In the genomic region with DNA sequence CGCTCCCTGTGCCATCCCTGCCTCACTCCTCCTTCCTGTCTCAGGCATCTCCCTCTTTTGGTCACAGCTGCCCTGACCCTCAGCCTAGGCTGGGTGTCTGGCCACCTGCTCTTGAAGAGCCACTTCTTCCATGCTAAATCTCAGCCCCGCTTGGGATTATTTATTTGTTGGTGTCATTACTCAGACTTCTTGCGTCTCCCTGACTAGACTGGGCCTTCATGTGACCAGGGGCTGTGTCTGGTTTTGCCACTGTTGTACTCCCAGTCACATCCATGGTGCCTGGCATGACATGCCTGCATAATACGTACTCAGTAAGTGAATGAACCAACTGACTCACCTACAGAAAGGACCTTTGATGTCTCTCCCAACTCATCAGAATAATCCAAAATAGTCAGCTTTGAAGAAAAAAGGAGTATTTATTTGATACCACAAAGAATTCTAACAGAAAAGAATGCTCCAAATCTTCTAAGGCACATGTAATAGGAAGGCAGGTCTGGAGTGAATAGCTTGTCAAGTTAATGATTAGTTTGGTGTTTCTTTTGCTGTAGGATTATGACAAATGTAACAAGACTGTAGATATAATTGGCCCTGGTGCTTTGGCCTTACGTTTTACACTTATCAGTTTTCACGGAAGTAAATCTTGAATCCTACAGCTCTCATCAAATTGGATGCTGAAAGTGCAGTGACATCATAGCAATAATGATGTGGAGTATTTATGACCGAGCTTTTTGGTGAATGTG, we compare ENCODE assay signal across 23 cellular contexts.
DNase-seq lines count a peak whose midpoint lies in the region; ATAC-seq and TF ChIP-seq lines count a peak whose summit lies in the region.
"Had no signal": no experiment of that assay in that cellular context is flagged by ENCODE, and none has a peak within 500 bp of the region (broad histone marks: within the 10 kb centered on the region; RNA-seq: fewer than 3 reads in every experiment).

No MANE protein-coding gene starts in this region.

- no peaks in the 10 kb centered on the region for H3K9me3 ChIP-seq in skeletal muscle satellite cell (replicated peaks; ENCODE audit: low read length)
- H3K9me3 ChIP-seq in adrenal gland (replicated peaks in 1 of 3), result no peaks in the 10 kb centered on the region
- H3K9me3 ChIP-seq: BLaER1, esophagus muscularis mucosa, lower lobe of right lung, upper lobe of right lung had no signal

- peak overlapping the region in 3 of 5 experiments; percentile 10 to 72 (median 24) for H3K27ac Mint-ChIP-seq in brain
- H3K27ac Mint-ChIP-seq: activated naive CD8-positive, alpha-beta T cell treated with anti-CD3 and anti-CD28 coated beads for 36 hours; activated T-helper 17 cell treated with anti-CD3 and anti-CD28 coated beads, Interleukin-2, amount 50 U/mL, for 72 hours; naive thymus-derived CD4-positive, alpha-beta T cell had no signal

- H3K36me3 ChIP-seq in skeletal muscle satellite cell (ENCODE audit: insufficient read depth, low read length) (no peaks in the 10 kb centered on the region), adrenal gland (replicated peaks in 1 of 2) (no peaks in the 10 kb centered on the region)
- H3K36me3 ChIP-seq: BLaER1, esophagus muscularis mucosa, lower lobe of right lung, upper lobe of right lung had no signal

- H3K4me1 ChIP-seq in skeletal muscle satellite cell (ENCODE audit: control insufficient read depth, insufficient read depth, low read length) (peaks cover 19% of the 10 kb centered on the region), adrenal gland (replicated peaks in 1 of 2) (no peaks in the 10 kb centered on the region)
- H3K4me1 ChIP-seq: lower lobe of right lung, upper lobe of right lung had no signal

- TF ChIP-seq CTCF in brain (conservative IDR thresholded peaks at IDR 0.05) (no peak), adrenal gland (IDR thresholded peaks at IDR 0.05) (no peak)

- peaks cover 0 to 6% (median 0%) of the 10 kb centered on the region in 5 experiments for H3K9me3 Mint-ChIP-seq in brain
- H3K9me3 Mint-ChIP-seq: activated naive CD8-positive, alpha-beta T cell treated with anti-CD3 and anti-CD28 coated beads for 36 hours; activated T-helper 17 cell treated with anti-CD3 and anti-CD28 coated beads, Interleukin-2, amount 50 U/mL, for 72 hours; naive thymus-derived CD4-positive, alpha-beta T cell had no signal

- ATAC-seq in HG02588 (IDR thresholded peaks at IDR 0.05; ENCODE audit: unreplicated experiment), result no peak
- ATAC-seq: activated T-helper 17 cell treated with anti-CD3 and anti-CD28 coated beads, Interleukin-2, amount 50 U/mL, for 72 hours; naive thymus-derived CD4-positive, alpha-beta T cell had no signal

- H3K4me3 Mint-ChIP-seq in brain, result no peak overlapping the region
- H3K4me3 Mint-ChIP-seq: activated naive CD8-positive, alpha-beta T cell treated with anti-CD3 and anti-CD28 coated beads for 36 hours; activated T-helper 17 cell treated with anti-CD3 and anti-CD28 coated beads, Interleukin-2, amount 50 U/mL, for 72 hours; naive thymus-derived CD4-positive, alpha-beta T cell had no signal

- no peaks in the 10 kb centered on the region for H3K27me3 ChIP-seq in skeletal muscle satellite cell (ENCODE audit: control insufficient read depth, insufficient read depth, low read length)
- no peaks in the 10 kb centered on the region for H3K27me3 ChIP-seq in adrenal gland
- H3K27me3 ChIP-seq: BLaER1, esophagus muscularis mucosa, upper lobe of right lung had no signal

- H3K4me3 ChIP-seq in skeletal muscle satellite cell (ENCODE audit: low read length) (no peak overlapping the region), adrenal gland (no peak overlapping the region)
- H3K4me3 ChIP-seq: BLaER1, dorsolateral prefrontal cortex, esophagus muscularis mucosa, lower lobe of right lung, PC-9, skin epidermis, upper lobe of right lung had no signal

- peak overlapping the region; percentile 17 for H3K9ac ChIP-seq in skeletal muscle satellite cell (ENCODE audit: low read depth, low read length)
- H3K9ac ChIP-seq: BLaER1 had no signal

- no peaks in the 10 kb centered on the region for H3K36me3 Mint-ChIP-seq in brain
- H3K36me3 Mint-ChIP-seq: activated naive CD8-positive, alpha-beta T cell treated with anti-CD3 and anti-CD28 coated beads for 36 hours; naive thymus-derived CD4-positive, alpha-beta T cell had no signal

- H3K27ac ChIP-seq in adrenal gland, result no peak overlapping the region
- H3K27ac ChIP-seq: 22Rv1, BLaER1, dorsolateral prefrontal cortex, esophagus muscularis mucosa, lower lobe of right lung, PC-9, upper lobe of right lung had no signal

- no peak for TF ChIP-seq POLR2A in adrenal gland (IDR thresholded peaks at IDR 0.05)

- peaks cover 21% of the 10 kb centered on the region for H3K4me1 Mint-ChIP-seq in brain
- H3K4me1 Mint-ChIP-seq: activated T-helper 17 cell treated with anti-CD3 and anti-CD28 coated beads, Interleukin-2, amount 50 U/mL, for 72 hours had no signal

- 84 to 91% (median 88%) methylated on average over 7 of the region's 7 CpGs for WGBS in adrenal gland, 4 donors

- intact Hi-C loops in adrenal gland (cut with DNase I), result no loop called here

- peaks cover 3% of the 10 kb centered on the region for H3K27me3 Mint-ChIP-seq in brain

- no peak overlapping the region for H3K4me2 ChIP-seq in skeletal muscle satellite cell (ENCODE audit: low read length)
- H3K4me2 ChIP-seq: BLaER1, PC-9 had no signal

- DNase-seq in NCI-H1417 (lab: John Stamatoyannopoulos, UW) (peak in 2 of 3 experiments; percentile 13 to 23), NCI-H1417 treated with DMSO at 0.1 percent for 48 hours (lab: John Stamatoyannopoulos, UW) (no peak), kidney glomerular epithelial cell (lab: John Stamatoyannopoulos, UW) (peak; percentile 89), adrenal gland (no peak)
- no peak for DNase-seq in stimulated activated CD4-positive, alpha-beta T cell treated with anti-CD3 and anti-CD28 coated beads, Interleukin-2, amount 100 ng/mL, for 48 hours
- DNase-seq: activated naive CD8-positive, alpha-beta T cell treated with anti-CD3 and anti-CD28 coated beads for 36 hours; dorsolateral prefrontal cortex; glutamatergic neuron; lower lobe of right lung; naive thymus-derived CD4-positive, alpha-beta T cell; NCI-H146; NCI-H2171 treated with DMSO at 0.1 percent for 48 hours; PC-9; stimulated activated CD4-positive, alpha-beta T cell treated with anti-CD3 and anti-CD28 coated beads, Interleukin-4, amount 100 ng/mL, for 1 hour; upper lobe of right lung had no signal

Comparison
In these comparisons a context has a peak if more than half of its experiments do, and no peak if none do; other contexts are left out.
1. DNase-seq: peak in NCI-H1417 (2 of 3) and kidney glomerular epithelial cell (single experiment); none in NCI-H1417 treated with DMSO at 0.1 percent for 48 hours (single experiment), stimulated activated CD4-positive, alpha-beta T cell treated with anti-CD3 and anti-CD28 coated beads, Interleukin-2, amount 100 ng/mL, for 48 hours (0 of 2) and adrenal gland (0 of 7).